ENCODE assay signal across 16 cellular contexts in genomic region chr20:17808782-17809181, GRCh38.
A peak's percentile ranks its signal among the peaks of the same experiment; 100 is the strongest.
DNase-seq lines count a peak whose midpoint lies in the region; ATAC-seq and TF ChIP-seq lines count a peak whose summit lies in the region.
"Had no signal": no experiment of that assay in that cellular context is flagged by ENCODE, and none has a peak within 500 bp of the region (broad histone marks: within the 10 kb centered on the region; RNA-seq: fewer than 3 reads in every experiment).

No MANE protein-coding gene starts in this region.

- intact Hi-C loops in heart right ventricle (cut with DNase I), result loop anchor here in 4 of 10 donors (5.0 to 10.0 kb wide), 4 partner anchors 34 to 126 kb away; partner anchors contain the start of gene RRBP1 (in 1 of the 4)
- intact Hi-C loops in Right ventricle myocardium superior (cut with DNase I), result no loop called here
- intact Hi-C loops in vagina (cut with DNase I), result no loop called here

- no peak overlapping the region for H3K4me3 ChIP-seq in heart right ventricle
- no peak overlapping the region for H3K4me3 ChIP-seq in rectal smooth muscle tissue (ENCODE audit: low read length)
- H3K4me3 ChIP-seq in vagina, result no peak overlapping the region
- H3K4me3 ChIP-seq: BLaER1 treated with 17β-estradiol and CSF1 and Interleukin-3, amounts not matched to agents 10 nM and 100 nM had no signal

- DNase-seq in heart right ventricle (peak in 1 of 2 donors; percentile 38), Right ventricle myocardium superior (no peak), left lobe of liver (ENCODE audit: low spot score) (no peak), vagina (ENCODE audit: extremely low spot score in 2 of 2) (no peak), NAMALWA (ENCODE audit: low spot score) (no peak), superior temporal gyrus (ENCODE audit: extremely low spot score) (no peak)
- no peak for DNase-seq in activated CD4-positive, alpha-beta T cell treated with anti-CD3 and anti-CD28 coated beads for 1 hour
- DNase-seq: activated CD4-positive, alpha-beta T cell treated with anti-CD3 and anti-CD28 coated beads for 48 hours; activated naive CD8-positive, alpha-beta T cell treated with anti-CD3 and anti-CD28 coated beads, Interleukin-2, amount 50 U/mL, for 24 hours; central memory CD4-positive, alpha-beta T cell; effector CD8-positive, alpha-beta T cell; mesendoderm; NCI-H510A treated with DMSO at 0.1 percent for 48 hours had no signal

- H3K9me3 ChIP-seq in heart right ventricle (no peaks in the 10 kb centered on the region), vagina (no peaks in the 10 kb centered on the region)
- H3K9me3 ChIP-seq: BLaER1 treated with 17β-estradiol and CSF1 and Interleukin-3, amounts not matched to agents 10 nM and 100 nM had no signal

- no peak for TF ChIP-seq CTCF in heart right ventricle (IDR thresholded peaks at IDR 0.05)
- no peak for TF ChIP-seq CTCF in vagina (IDR thresholded peaks at IDR 0.05)

- ATAC-seq in heart right ventricle (no peak), Right ventricle myocardium superior (ENCODE audit: poor library complexity) (no peak), left lobe of liver (peak; percentile 7)
- ATAC-seq: activated naive CD8-positive, alpha-beta T cell treated with anti-CD3 and anti-CD28 coated beads, Interleukin-2, amount 50 U/mL, for 24 hours; natural killer cell treated with Interleukin-12 subunit alpha and Interleukin-12 subunit beta and Interleukin-15 and Interleukin-18, amount 100 ng/mL, for 72 hours had no signal

- WGBS in heart right ventricle, 2 donors, result 65 to 73% methylated on average over 5 of the region's 5 CpGs

- no peak overlapping the region for H3K9ac ChIP-seq in rectal smooth muscle tissue (ENCODE audit: low read length)
- H3K9ac ChIP-seq: BLaER1 treated with 17β-estradiol and CSF1 and Interleukin-3, amounts not matched to agents 10 nM and 100 nM had no signal

- TF ChIP-seq POLR2A in vagina (IDR thresholded peaks at IDR 0.05), result no peak

- H3K4me1 ChIP-seq in heart right ventricle (peaks cover 8 to 55% (median 43%) of the 10 kb centered on the region in 9 donors), rectal smooth muscle tissue (ENCODE audit: control insufficient read depth, insufficient read depth, low read length) (peaks cover 27% of the 10 kb centered on the region), vagina (peaks cover 41% of the 10 kb centered on the region)

- no peaks in the 10 kb centered on the region for H3K36me3 ChIP-seq in heart right ventricle
- H3K36me3 ChIP-seq in rectal smooth muscle tissue (ENCODE audit: control insufficient read depth, insufficient read depth, low read length), result no peaks in the 10 kb centered on the region
- H3K36me3 ChIP-seq in vagina, result no peaks in the 10 kb centered on the region
- H3K36me3 ChIP-seq: BLaER1 treated with 17β-estradiol and CSF1 and Interleukin-3, amounts not matched to agents 10 nM and 100 nM had no signal

- H3K27me3 ChIP-seq in heart right ventricle (no peaks in the 10 kb centered on the region), rectal smooth muscle tissue (ENCODE audit: control insufficient read depth, insufficient read depth, low read length) (no peaks in the 10 kb centered on the region), vagina (no peaks in the 10 kb centered on the region)
- H3K27me3 ChIP-seq: BLaER1 treated with 17β-estradiol and CSF1 and Interleukin-3, amounts not matched to agents 10 nM and 100 nM had no signal

- peak overlapping the region in 8 of 10 donors; percentile 19 to 90 (median 76) for H3K27ac ChIP-seq in heart right ventricle
- H3K27ac ChIP-seq in rectal smooth muscle tissue (ENCODE audit: low read depth, low read length), result peak overlapping the region; percentile 24
- H3K27ac ChIP-seq in vagina, result peak overlapping the region; percentile 85
- H3K27ac ChIP-seq: BLaER1 treated with 17β-estradiol and CSF1 and Interleukin-3, amounts not matched to agents 10 nM and 100 nM had no signal

Comparison
In these comparisons a context has a peak if more than half of its experiments do, and no peak if none do; other contexts are left out.
1. H3K27ac ChIP-seq: peak in every context shown above with its lines; median percentile 85 in vagina; 76 in heart right ventricle; 24 in rectal smooth muscle tissue.